Comparison of ENCODE assay signal across 27 cellular contexts in genomic region chr20:47558295-47558694, GRCh38. TPM values are rescaled to one million over a fixed set of nuclear protein-coding genes. Genes with fewer than 3 reads are reported as not detected.
DNase-seq lines count a peak whose midpoint lies in the region; ATAC-seq and TF ChIP-seq lines count a peak whose summit lies in the region.
"Had no signal": no experiment of that assay in that cellular context is flagged by ENCODE, and none has a peak within 500 bp of the region (broad histone marks: within the 10 kb centered on the region; RNA-seq: fewer than 3 reads in every experiment).

No MANE protein-coding gene starts in this region.

- DNase-seq in activated CD4-positive, alpha-beta T cell treated with anti-CD3 and anti-CD28 coated beads, Interleukin-2, amount 10 ng/mL, durations not matched to agents 24 days and 14 days: no peak
- DNase-seq in activated CD4-positive, alpha-beta T cell treated with anti-CD3 and anti-CD28 coated beads, Interleukin-2, amount 50 U/mL, for 4 hours: no peak
- DNase-seq in GM23338 (ENCODE audit: low spot score) (no peak), osteocyte (ENCODE audit: extremely low spot score, unreplicated experiment) (peak; percentile 48), Caco-2 (no peak), neuronal stem cell (ENCODE audit: low spot score) (no peak)
- DNase-seq in activated T-helper 2 cell treated with anti-CD3 and anti-CD28 coated beads, Interferon-gamma antibody, Interleukin-2, Interleukin-4, amounts not matched to agents 10 μg/mL and 5 μg/mL and 100 μg/mL, durations not matched to agents 14 hours and 24 hours and 36 hours (ENCODE audit: low spot score): no peak
- DNase-seq in CD8-positive, alpha-beta memory T cell: no peak
- DNase-seq: activated CD4-positive, alpha-beta memory T cell treated with anti-CD3 and anti-CD28 coated beads for 36 hours; activated CD8-positive, alpha-beta memory T cell treated with anti-CD3 and anti-CD28 coated beads, Interleukin-2, amount 50 U/mL, for 48 hours; activated effector memory CD4-positive, alpha-beta T cell treated with anti-CD3 and anti-CD28 coated beads, Interleukin-2, amount 50 U/mL, for 16 hours; adrenal gland; AML-193; DMS79 treated with DMSO at 0.1 percent for 48 hours; effector CD8-positive, alpha-beta T cell; foreskin keratinocyte; H7; hippocampal formation; midbrain; natural killer cell; NCI-H1092; NCI-H187 treated with DMSO at 0.1 percent for 48 hours; NCI-H526 treated with DMSO at 0.1 percent for 48 hours; OCI-M1 had no signal

- no peaks in the 10 kb centered on the region for H3K36me3 ChIP-seq in GM23338 (ENCODE audit: insufficient read depth)
- no peaks in the 10 kb centered on the region; the same call in 1 of the 2 replicates for H3K36me3 ChIP-seq in Caco-2 (ENCODE audit: control insufficient read depth, insufficient read depth, low read length)
- no peaks in the 10 kb centered on the region for H3K36me3 ChIP-seq in neuronal stem cell (replicated peaks in 1 of 2; ENCODE audit: control insufficient read depth in 2 of 2, insufficient read depth in 2 of 2, low read length in 2 of 2)
- no peaks in the 10 kb centered on the region for H3K36me3 ChIP-seq in CD8-positive, alpha-beta memory T cell (ENCODE audit: insufficient read depth, low read length)
- H3K36me3 ChIP-seq: adrenal gland had no signal

- no CpG with 5 or more reads among the region's 8 CpGs for WGBS in neuronal stem cell (ENCODE audit: extremely low coverage in 2 of 2, insufficient read length in 2 of 2, insufficient replicate concordance in 1 of 2), 2 donors

- intact Hi-C loops in activated CD4-positive, alpha-beta T cell treated with anti-CD3 and anti-CD28 coated beads, Interleukin-2, amount 10 ng/mL, durations not matched to agents 24 days and 14 days (cut with micrococcal nuclease): loop anchor here (5.0 kb wide), 1 partner anchor 34 kb away; no protein-coding TSS in a partner anchor
- intact Hi-C loops in activated T-helper 2 cell treated with anti-CD3 and anti-CD28 coated beads, Interferon-gamma antibody, Interleukin-2, Interleukin-4, amounts not matched to agents 10 μg/mL and 5 μg/mL and 100 μg/mL, durations not matched to agents 14 hours and 24 hours and 36 hours (cut with micrococcal nuclease): no loop called here
- intact Hi-C loops in Caco-2 (cut with micrococcal nuclease; ENCODE audit: unreplicated experiment): no loop called here

- H3K9me3 ChIP-seq in Caco-2: no peaks in the 10 kb centered on the region
- H3K9me3 ChIP-seq in neuronal stem cell (replicated peaks in 1 of 2; ENCODE audit: control insufficient read depth in 2 of 2, insufficient read depth in 1 of 2, low read depth in 1 of 2, low read length in 2 of 2): peaks cover 0 to 5% of the 10 kb centered on the region in 2 donors
- H3K9me3 ChIP-seq in CD8-positive, alpha-beta memory T cell (ENCODE audit: low read length): no peaks in the 10 kb centered on the region
- H3K9me3 ChIP-seq: adrenal gland had no signal

- H3K79me1 ChIP-seq in neuronal stem cell (ENCODE audit: low read depth, low read length): peaks cover 2% of the 10 kb centered on the region

- H3K23ac ChIP-seq in neuronal stem cell (ENCODE audit: low read depth, low read length, poor library complexity): no peak overlapping the region

- POLR2A ChIA-PET in Caco-2 (lab: Charles Lee): interaction anchor here (0.6 kb wide), 1 partner anchor 345 kb away, joined by 11 read pairs; no protein-coding TSS in a partner anchor
- POLR2A ChIA-PET in CD8-positive, alpha-beta memory T cell (lab: Charles Lee): interaction anchor here (0.6 kb wide), 1 partner anchor 19 kb away, joined by 3 read pairs; no protein-coding TSS in a partner anchor

- H3K18ac ChIP-seq in neuronal stem cell (ENCODE audit: low read length): no peak overlapping the region

- no TSS peak for BruUV-seq in Caco-2 (replicated peaks; lab: Mats Ljungman, UMichigan)

- no peak overlapping the region for H2BK120ac ChIP-seq in neuronal stem cell (ENCODE audit: low read depth, low read length)

- no peak overlapping the region for H3K9ac ChIP-seq in neuronal stem cell (ENCODE audit: low read depth, low read length, poor library complexity)
- H3K9ac ChIP-seq: parathyroid adenoma had no signal

- H2AFZ ChIP-seq in GM23338 (no peak overlapping the region), neuronal stem cell (ENCODE audit: low read length) (no peak overlapping the region)
- H2AFZ ChIP-seq: parathyroid adenoma had no signal

- H2AK5ac ChIP-seq in neuronal stem cell (ENCODE audit: low read depth, low read length): no peak overlapping the region

- H4K20me1 ChIP-seq in GM23338 (replicated peaks; ENCODE audit: insufficient read depth): no peaks in the 10 kb centered on the region; the same call in 1 of the 2 replicates

- no peak overlapping the region for H2BK12ac ChIP-seq in neuronal stem cell (ENCODE audit: low read length)

- ATAC-seq in GM23338: no peak
- ATAC-seq: foreskin keratinocyte, natural killer cell had no signal

- H3K4ac ChIP-seq in neuronal stem cell (ENCODE audit: low read length): no peak overlapping the region

- no peaks in the 10 kb centered on the region for H3F3A ChIP-seq in GM23338 (replicated peaks; ENCODE audit: low read depth)

- H4K91ac ChIP-seq in neuronal stem cell (ENCODE audit: low read depth, low read length, poor library complexity): no peak overlapping the region

- no peak overlapping the region for H3K14ac ChIP-seq in neuronal stem cell (ENCODE audit: low read length)

- H3K27me3 ChIP-seq in GM23338 (ENCODE audit: insufficient read depth) (no peaks in the 10 kb centered on the region), Caco-2 (replicated peaks; ENCODE audit: control insufficient read depth, insufficient read depth, low read length) (no peaks in the 10 kb centered on the region), neuronal stem cell (ENCODE audit: control insufficient read depth in 3 of 3, insufficient read depth in 3 of 3, low read depth in 1 of 3, low read length in 3 of 3) (no peaks in the 10 kb centered on the region)
- no peaks in the 10 kb centered on the region for H3K27me3 ChIP-seq in CD8-positive, alpha-beta memory T cell (ENCODE audit: insufficient read depth, low read length, poor library complexity, severe bottlenecking)
- H3K27me3 ChIP-seq: adrenal gland, foreskin keratinocyte had no signal

- peaks cover 24% of the 10 kb centered on the region for H3K36me3 Mint-ChIP-seq in activated CD4-positive, alpha-beta T cell treated with anti-CD3 and anti-CD28 coated beads, Interleukin-2, amount 10 ng/mL, durations not matched to agents 24 days and 14 days (ENCODE audit: low read depth)
- H3K36me3 Mint-ChIP-seq in GM23338 (ENCODE audit: low read depth) (peaks cover 10% of the 10 kb centered on the region; the same call in 2 of the 3 replicates), osteocyte (ENCODE audit: unreplicated experiment) (peaks cover 3% of the 10 kb centered on the region), Caco-2 (ENCODE audit: insufficient read depth, unreplicated experiment) (peaks cover 32% of the 10 kb centered on the region)
- H3K36me3 Mint-ChIP-seq in activated T-helper 2 cell treated with anti-CD3 and anti-CD28 coated beads, Interferon-gamma antibody, Interleukin-2, Interleukin-4, amounts not matched to agents 10 μg/mL and 5 μg/mL and 100 μg/mL, durations not matched to agents 14 hours and 24 hours and 36 hours (ENCODE audit: low read depth): peaks cover 38% of the 10 kb centered on the region
- peaks cover 0 to 7% (median 2%) of the 10 kb centered on the region in 3 donors for H3K36me3 Mint-ChIP-seq in CD8-positive, alpha-beta memory T cell
- H3K36me3 Mint-ChIP-seq: natural killer cell had no signal

- no peak overlapping the region for H2BK5ac ChIP-seq in neuronal stem cell (ENCODE audit: low read length)

- H3K27ac ChIP-seq in GM23338 (ENCODE audit: low read depth) (no peak overlapping the region), neuronal stem cell (replicated peaks; ENCODE audit: low read length) (no peak overlapping the region)
- no peak overlapping the region for H3K27ac ChIP-seq in CD8-positive, alpha-beta memory T cell (ENCODE audit: low read depth, low read length)
- H3K27ac ChIP-seq: adrenal gland, foreskin keratinocyte, parathyroid adenoma had no signal

- peaks cover 37% of the 10 kb centered on the region for H3K4me1 Mint-ChIP-seq in activated CD4-positive, alpha-beta T cell treated with anti-CD3 and anti-CD28 coated beads, Interleukin-2, amount 10 ng/mL, durations not matched to agents 24 days and 14 days
- H3K4me1 Mint-ChIP-seq in GM23338 (peaks cover 54% of the 10 kb centered on the region), osteocyte (ENCODE audit: unreplicated experiment) (peaks cover 52% of the 10 kb centered on the region), Caco-2 (ENCODE audit: low read depth, unreplicated experiment) (peaks cover 24% of the 10 kb centered on the region)
- H3K4me1 Mint-ChIP-seq in activated T-helper 2 cell treated with anti-CD3 and anti-CD28 coated beads, Interferon-gamma antibody, Interleukin-2, Interleukin-4, amounts not matched to agents 10 μg/mL and 5 μg/mL and 100 μg/mL, durations not matched to agents 14 hours and 24 hours and 36 hours (ENCODE audit: low read depth): peaks cover 50% of the 10 kb centered on the region
- H3K4me1 Mint-ChIP-seq in CD8-positive, alpha-beta memory T cell: peaks cover 61 to 76% (median 64%) of the 10 kb centered on the region in 3 donors

- peaks cover 41% of the 10 kb centered on the region for H3K4me1 ChIP-seq in GM23338 (ENCODE audit: insufficient read depth)
- H3K4me1 ChIP-seq in Caco-2: peaks cover 26% of the 10 kb centered on the region
- peaks cover 3 to 32% of the 10 kb centered on the region in 2 donors for H3K4me1 ChIP-seq in neuronal stem cell (ENCODE audit: control insufficient read depth in 2 of 2, insufficient read depth in 1 of 2, low read depth in 1 of 2, low read length in 2 of 2)
- peaks cover 42% of the 10 kb centered on the region for H3K4me1 ChIP-seq in CD8-positive, alpha-beta memory T cell (ENCODE audit: insufficient read depth, low read length)

- H3K4me2 ChIP-seq in GM23338 (peak overlapping the region; percentile 9; the same call in 1 of the 2 replicates), neuronal stem cell (ENCODE audit: insufficient read depth, low read length, poor library complexity, severe bottlenecking) (no peak overlapping the region)

- H3K27me3 Mint-ChIP-seq in activated CD4-positive, alpha-beta T cell treated with anti-CD3 and anti-CD28 coated beads, Interleukin-2, amount 10 ng/mL, durations not matched to agents 24 days and 14 days: no peaks in the 10 kb centered on the region
- peaks cover 8% of the 10 kb centered on the region for H3K27me3 Mint-ChIP-seq in GM23338 (ENCODE audit: insufficient read depth, low read depth, poor library complexity)
- no peaks in the 10 kb centered on the region for H3K27me3 Mint-ChIP-seq in activated T-helper 2 cell treated with anti-CD3 and anti-CD28 coated beads, Interferon-gamma antibody, Interleukin-2, Interleukin-4, amounts not matched to agents 10 μg/mL and 5 μg/mL and 100 μg/mL, durations not matched to agents 14 hours and 24 hours and 36 hours (ENCODE audit: low read depth)
- no peaks in the 10 kb centered on the region for H3K27me3 Mint-ChIP-seq in osteocyte (ENCODE audit: unreplicated experiment)
- H3K27me3 Mint-ChIP-seq in Caco-2 (ENCODE audit: insufficient read depth, unreplicated experiment): no peaks in the 10 kb centered on the region
- H3K27me3 Mint-ChIP-seq in CD8-positive, alpha-beta memory T cell: no peaks in the 10 kb centered on the region
- H3K27me3 Mint-ChIP-seq: activated CD4-positive, alpha-beta memory T cell treated with anti-CD3 and anti-CD28 coated beads for 36 hours; brain; type B pancreatic cell had no signal

- TF ChIP-seq CTCF in GM23338 (conservative IDR thresholded peaks at IDR 0.05; ENCODE audit: low read depth in 2 of 2): no peak
- no peak for TF ChIP-seq CTCF in osteocyte (IDR thresholded peaks at IDR 0.05)
- TF ChIP-seq CTCF in Caco-2 (IDR thresholded peaks at IDR 0.05; ENCODE audit: insufficient read depth in 1 of 2, low read depth in 1 of 2, low read length in 1 of 2, severe bottlenecking in 1 of 2, unreplicated experiment in 1 of 2): no peak

- CTCF ChIA-PET in Caco-2 (lab: Charles Lee): no interaction called here
- CTCF ChIA-PET in CD8-positive, alpha-beta memory T cell (lab: Charles Lee): no interaction called here

- H3K79me2 ChIP-seq in GM23338 (replicated peaks; ENCODE audit: insufficient read depth): peaks cover 89% of the 10 kb centered on the region

- no peak overlapping the region for H2BK15ac ChIP-seq in neuronal stem cell (ENCODE audit: low read length)

- peak overlapping the region; percentile 26 for H3K27ac Mint-ChIP-seq in activated CD4-positive, alpha-beta T cell treated with anti-CD3 and anti-CD28 coated beads, Interleukin-2, amount 10 ng/mL, durations not matched to agents 24 days and 14 days
- H3K27ac Mint-ChIP-seq in GM23338 (no peak overlapping the region; the same call in 1 of the 2 replicates), osteocyte (ENCODE audit: unreplicated experiment) (peak overlapping the region; percentile 3), Caco-2 (ENCODE audit: unreplicated experiment) (no peak overlapping the region)
- peak overlapping the region; percentile 1 for H3K27ac Mint-ChIP-seq in activated T-helper 2 cell treated with anti-CD3 and anti-CD28 coated beads, Interferon-gamma antibody, Interleukin-2, Interleukin-4, amounts not matched to agents 10 μg/mL and 5 μg/mL and 100 μg/mL, durations not matched to agents 14 hours and 24 hours and 36 hours
- peak overlapping the region in 1 of 8 donors; percentile 12 for H3K27ac Mint-ChIP-seq in CD8-positive, alpha-beta memory T cell
- H3K27ac Mint-ChIP-seq: activated CD4-positive, alpha-beta memory T cell treated with anti-CD3 and anti-CD28 coated beads for 36 hours had no signal

- H3K4me3 ChIP-seq in GM23338: no peak overlapping the region
- H3K4me3 ChIP-seq in Caco-2 (ENCODE audit: low read depth, low read length): no peak overlapping the region
- H3K4me3 ChIP-seq in neuronal stem cell (ENCODE audit: low read length in 2 of 2): no peak overlapping the region
- H3K4me3 ChIP-seq in CD8-positive, alpha-beta memory T cell (ENCODE audit: low read length): no peak overlapping the region
- H3K4me3 ChIP-seq: adrenal gland had no signal

- no peak overlapping the region for H4K8ac ChIP-seq in neuronal stem cell (ENCODE audit: low read depth, low read length)

- H3K4me3 Mint-ChIP-seq in activated CD4-positive, alpha-beta T cell treated with anti-CD3 and anti-CD28 coated beads, Interleukin-2, amount 10 ng/mL, durations not matched to agents 24 days and 14 days: no peak overlapping the region
- no peak overlapping the region for H3K4me3 Mint-ChIP-seq in GM23338
- no peak overlapping the region for H3K4me3 Mint-ChIP-seq in activated T-helper 2 cell treated with anti-CD3 and anti-CD28 coated beads, Interferon-gamma antibody, Interleukin-2, Interleukin-4, amounts not matched to agents 10 μg/mL and 5 μg/mL and 100 μg/mL, durations not matched to agents 14 hours and 24 hours and 36 hours (ENCODE audit: low read depth)
- no peak overlapping the region for H3K4me3 Mint-ChIP-seq in osteocyte (ENCODE audit: unreplicated experiment)
- H3K4me3 Mint-ChIP-seq in Caco-2 (ENCODE audit: unreplicated experiment): no peak overlapping the region
- H3K4me3 Mint-ChIP-seq in CD8-positive, alpha-beta memory T cell: peak overlapping the region in 2 of 7 donors; percentile 33 to 49
- H3K4me3 Mint-ChIP-seq: activated CD4-positive, alpha-beta memory T cell treated with anti-CD3 and anti-CD28 coated beads for 36 hours; brain; natural killer cell had no signal

- H3K9me2 ChIP-seq in GM23338 (ENCODE audit: insufficient read depth): no peaks in the 10 kb centered on the region

- no peaks in the 10 kb centered on the region for H3K9me3 Mint-ChIP-seq in activated CD4-positive, alpha-beta T cell treated with anti-CD3 and anti-CD28 coated beads, Interleukin-2, amount 10 ng/mL, durations not matched to agents 24 days and 14 days
- H3K9me3 Mint-ChIP-seq in GM23338: no peaks in the 10 kb centered on the region; the same call in 2 of the 3 replicates
- peaks cover 3% of the 10 kb centered on the region for H3K9me3 Mint-ChIP-seq in activated T-helper 2 cell treated with anti-CD3 and anti-CD28 coated beads, Interferon-gamma antibody, Interleukin-2, Interleukin-4, amounts not matched to agents 10 μg/mL and 5 μg/mL and 100 μg/mL, durations not matched to agents 14 hours and 24 hours and 36 hours
- H3K9me3 Mint-ChIP-seq in osteocyte (ENCODE audit: unreplicated experiment): peaks cover 3% of the 10 kb centered on the region
- no peaks in the 10 kb centered on the region for H3K9me3 Mint-ChIP-seq in Caco-2 (ENCODE audit: unreplicated experiment)
- peaks cover 0 to 2% (median 0%) of the 10 kb centered on the region in 5 donors for H3K9me3 Mint-ChIP-seq in CD8-positive, alpha-beta memory T cell
- H3K9me3 Mint-ChIP-seq: activated CD4-positive, alpha-beta memory T cell treated with anti-CD3 and anti-CD28 coated beads for 36 hours; natural killer cell; type B pancreatic cell had no signal

RNA-seq across cellular contexts. Expression of gene NCOA3, which starts 56.6 kb away (rescaled TPM):
- total RNA-seq in activated CD4-positive, alpha-beta T cell treated with anti-CD3 and anti-CD28 coated beads, Interleukin-2, amount 10 ng/mL, durations not matched to agents 24 days and 14 days: 140 TPM in 2 replicates
- 20.6 and 25.8 TPM in 2 replicates for total RNA-seq in GM23338 (2014; rRNA removed; shearing (Covaris generic))
- polyA plus RNA-seq in GM23338 (2016; fragmentation: Nextera tagmentation; extraction: Ambion mirVana): 6.6 and 6.7 TPM in 2 replicates
- total RNA-seq in activated T-helper 2 cell treated with anti-CD3 and anti-CD28 coated beads, Interferon-gamma antibody, Interleukin-2, Interleukin-4, amounts not matched to agents 10 μg/mL and 5 μg/mL and 100 μg/mL, durations not matched to agents 14 hours and 24 hours and 36 hours: 119 and 126 TPM in 2 replicates
- 75.9 and 77.5 TPM in 2 replicates for total RNA-seq in osteocyte
- 96.7 and 97.3 TPM in 2 replicates for total RNA-seq in Caco-2 (2022)
- 12.4 TPM for polyA plus RNA-seq in neuronal stem cell (2013, experiment 1 of 2)
- polyA plus RNA-seq in neuronal stem cell (2013, experiment 2 of 2): 13.0 TPM
- 10 to 100 TPM; 92.4 to 93.8 TPM for total RNA-seq in CD8-positive, alpha-beta memory T cell
- 23.8 TPM for polyA plus RNA-seq in CD8-positive, alpha-beta memory T cell

Comparison
In these comparisons a context has a peak if more than half of its experiments do, and no peak if none do; other contexts are left out.
1. H3K27ac Mint-ChIP-seq: peak in activated CD4-positive, alpha-beta T cell treated with anti-CD3 and anti-CD28 coated beads, Interleukin-2, amount 10 ng/mL, durations not matched to agents 24 days and 14 days (single experiment), activated T-helper 2 cell treated with anti-CD3 and anti-CD28 coated beads, Interferon-gamma antibody, Interleukin-2, Interleukin-4, amounts not matched to agents 10 μg/mL and 5 μg/mL and 100 μg/mL, durations not matched to agents 14 hours and 24 hours and 36 hours (single experiment) and osteocyte (single experiment); none in GM23338 (single experiment) and Caco-2 (single experiment).